18 cellular contexts compared by ENCODE assay signal in the genomic region with DNA sequence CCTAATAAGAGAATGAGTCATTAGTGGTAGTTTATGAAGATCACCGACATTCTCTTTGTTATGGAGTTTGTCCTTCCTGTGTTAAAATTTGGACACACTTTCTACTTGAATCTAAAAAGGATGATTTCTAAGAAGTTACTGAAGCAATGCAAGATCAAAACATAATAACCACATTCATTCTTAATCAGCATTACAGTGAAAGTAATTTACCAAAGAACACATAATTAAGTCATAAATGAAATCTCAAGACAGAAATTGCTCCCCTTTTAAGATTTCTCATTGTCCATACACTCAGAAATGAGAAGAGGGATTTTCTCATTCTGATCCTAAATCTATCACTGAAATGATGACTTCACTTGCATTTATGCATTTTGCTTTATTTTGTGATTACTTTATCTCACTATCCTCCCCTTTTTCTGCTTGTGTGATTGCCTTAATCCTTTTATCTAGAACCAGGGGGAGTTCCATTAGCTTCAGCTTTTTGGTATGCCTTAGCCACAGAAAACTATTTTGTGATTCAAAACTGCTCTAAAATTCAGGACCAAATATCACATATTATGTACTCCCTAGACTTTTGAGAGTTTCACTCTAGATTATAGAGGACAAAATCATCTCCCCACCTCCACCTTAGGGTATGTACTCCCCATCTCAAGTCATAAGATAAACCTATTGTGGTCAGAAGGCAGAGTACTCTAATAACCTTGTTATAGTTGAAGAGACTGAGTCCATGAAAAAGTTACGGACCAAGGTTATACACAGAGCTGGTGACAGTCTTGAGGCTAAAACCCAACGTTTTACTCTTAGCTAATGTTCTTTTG.
DNase-seq lines count a peak whose midpoint lies in the region; ATAC-seq and TF ChIP-seq lines count a peak whose summit lies in the region.
"Had no signal": no experiment of that assay in that cellular context is flagged by ENCODE, and none has a peak within 500 bp of the region (broad histone marks: within the 10 kb centered on the region; RNA-seq: fewer than 3 reads in every experiment).

No MANE protein-coding gene starts in this region.

- no peak for TF ChIP-seq EP300 in tibial nerve (IDR thresholded peaks at IDR 0.05)

- peaks cover 18% of the 10 kb centered on the region for H3K9me3 Mint-ChIP-seq in activated naive CD4-positive, alpha-beta T cell treated with anti-CD3 and anti-CD28 coated beads for 36 hours
- peaks cover 47% of the 10 kb centered on the region for H3K9me3 Mint-ChIP-seq in activated naive CD4-positive, alpha-beta T cell treated with anti-CD3 and anti-CD28 coated beads, Interleukin-2, amount 10 ng/mL, durations not matched to agents 7 days and 5 days
- H3K9me3 Mint-ChIP-seq in activated T-helper 1 cell treated with anti-CD3 and anti-CD28 coated beads, Interleukin-12 subunit alpha, Interleukin-12 subunit beta, Interleukin-2, Interleukin-4 antibody, amounts not matched to agents 30 ng/mL and 10 ng/mL and 1 ng/mL, durations not matched to agents 14 hours and 24 hours and 36 hours = peaks cover 29% of the 10 kb centered on the region

- no peak overlapping the region for H3K27ac ChIP-seq in tibial nerve

- no peaks in the 10 kb centered on the region for H3K9me3 ChIP-seq in tibial nerve

- no peak overlapping the region for H3K4me3 ChIP-seq in tibial nerve
- H3K4me3 ChIP-seq: K562 had no signal

- H3K27ac Mint-ChIP-seq in activated naive CD4-positive, alpha-beta T cell treated with anti-CD3 and anti-CD28 coated beads for 36 hours = peak overlapping the region; percentile 64
- no peak overlapping the region for H3K27ac Mint-ChIP-seq in activated naive CD4-positive, alpha-beta T cell treated with anti-CD3 and anti-CD28 coated beads, Interleukin-2, amount 10 ng/mL, durations not matched to agents 7 days and 5 days
- H3K27ac Mint-ChIP-seq in activated T-helper 1 cell treated with anti-CD3 and anti-CD28 coated beads, Interleukin-12 subunit alpha, Interleukin-12 subunit beta, Interleukin-2, Interleukin-4 antibody, amounts not matched to agents 30 ng/mL and 10 ng/mL and 1 ng/mL, durations not matched to agents 14 hours and 24 hours and 36 hours = peak overlapping the region; percentile 66
- H3K27ac Mint-ChIP-seq: B cell; CD8-positive, alpha-beta memory T cell had no signal

- TF ChIP-seq CTCF in tibial nerve (IDR thresholded peaks at IDR 0.05) = no peak

- H3K27me3 Mint-ChIP-seq in activated naive CD4-positive, alpha-beta T cell treated with anti-CD3 and anti-CD28 coated beads for 36 hours (ENCODE audit: low read depth) = no peaks in the 10 kb centered on the region
- H3K27me3 Mint-ChIP-seq in activated naive CD4-positive, alpha-beta T cell treated with anti-CD3 and anti-CD28 coated beads, Interleukin-2, amount 10 ng/mL, durations not matched to agents 7 days and 5 days = no peaks in the 10 kb centered on the region
- no peaks in the 10 kb centered on the region for H3K27me3 Mint-ChIP-seq in activated T-helper 1 cell treated with anti-CD3 and anti-CD28 coated beads, Interleukin-12 subunit alpha, Interleukin-12 subunit beta, Interleukin-2, Interleukin-4 antibody, amounts not matched to agents 30 ng/mL and 10 ng/mL and 1 ng/mL, durations not matched to agents 14 hours and 24 hours and 36 hours (ENCODE audit: insufficient read depth)

- peaks cover 63% of the 10 kb centered on the region for H3K4me1 Mint-ChIP-seq in activated naive CD4-positive, alpha-beta T cell treated with anti-CD3 and anti-CD28 coated beads for 36 hours (ENCODE audit: low read depth)
- peaks cover 53% of the 10 kb centered on the region for H3K4me1 Mint-ChIP-seq in activated naive CD4-positive, alpha-beta T cell treated with anti-CD3 and anti-CD28 coated beads, Interleukin-2, amount 10 ng/mL, durations not matched to agents 7 days and 5 days
- H3K4me1 Mint-ChIP-seq in activated T-helper 1 cell treated with anti-CD3 and anti-CD28 coated beads, Interleukin-12 subunit alpha, Interleukin-12 subunit beta, Interleukin-2, Interleukin-4 antibody, amounts not matched to agents 30 ng/mL and 10 ng/mL and 1 ng/mL, durations not matched to agents 14 hours and 24 hours and 36 hours (ENCODE audit: low read depth) = peaks cover 51% of the 10 kb centered on the region
- H3K4me1 Mint-ChIP-seq: B cell had no signal

- no peaks in the 10 kb centered on the region for H3K27me3 ChIP-seq in tibial nerve

- no peak for TF ChIP-seq POLR2A in tibial nerve (IDR thresholded peaks at IDR 0.05)

- peak; percentile 61 for ATAC-seq in stimulated activated naive CD8-positive, alpha-beta T cell treated with anti-CD3 and anti-CD28 coated beads, Interleukin-15, Interleukin-2, amounts not matched to agents 100 U/mL and 50 U/mL, for 24 hours
- ATAC-seq: K562 had no signal

- H3K4me1 ChIP-seq in tibial nerve = no peaks in the 10 kb centered on the region

- 59 to 70% methylated on average over 3 of the region's 3 CpGs for WGBS in tibial nerve, 2 donors

- CTCF ChIA-PET in activated naive CD4-positive, alpha-beta T cell treated with anti-CD3 and anti-CD28 coated beads for 36 hours (lab: Charles Lee) = interaction anchor here (1.2 to 1.4 kb wide), 2 partner anchors 10 to 12 kb away, joined by 4 to 9 read pairs; no protein-coding TSS in a partner anchor
- CTCF ChIA-PET in activated naive CD4-positive, alpha-beta T cell treated with anti-CD3 and anti-CD28 coated beads, Interleukin-2, amount 10 ng/mL, durations not matched to agents 7 days and 5 days (lab: Charles Lee) = no interaction called here

- H3K36me3 Mint-ChIP-seq in activated naive CD4-positive, alpha-beta T cell treated with anti-CD3 and anti-CD28 coated beads for 36 hours (ENCODE audit: low read depth) = peaks cover 41% of the 10 kb centered on the region
- H3K36me3 Mint-ChIP-seq in activated naive CD4-positive, alpha-beta T cell treated with anti-CD3 and anti-CD28 coated beads, Interleukin-2, amount 10 ng/mL, durations not matched to agents 7 days and 5 days = peaks cover 85% of the 10 kb centered on the region
- H3K36me3 Mint-ChIP-seq in activated T-helper 1 cell treated with anti-CD3 and anti-CD28 coated beads, Interleukin-12 subunit alpha, Interleukin-12 subunit beta, Interleukin-2, Interleukin-4 antibody, amounts not matched to agents 30 ng/mL and 10 ng/mL and 1 ng/mL, durations not matched to agents 14 hours and 24 hours and 36 hours (ENCODE audit: low read depth) = peaks cover 47% of the 10 kb centered on the region

- no peaks in the 10 kb centered on the region for H3K36me3 ChIP-seq in tibial nerve

- no peak for DNase-seq in activated naive CD4-positive, alpha-beta T cell treated with anti-CD3 and anti-CD28 coated beads for 36 hours
- DNase-seq in activated naive CD4-positive, alpha-beta T cell treated with anti-CD3 and anti-CD28 coated beads, Interleukin-2, amount 10 ng/mL, durations not matched to agents 7 days and 5 days = no peak
- no peak for DNase-seq in activated T-helper 1 cell treated with anti-CD3 and anti-CD28 coated beads, Interleukin-12 subunit alpha, Interleukin-12 subunit beta, Interleukin-2, Interleukin-4 antibody, amounts not matched to agents 30 ng/mL and 10 ng/mL and 1 ng/mL, durations not matched to agents 14 hours and 24 hours and 36 hours (ENCODE audit: low spot score)
- peak; percentile 22 for DNase-seq in astrocyte of the hippocampus (ENCODE audit: low read depth, low spot score)
- DNase-seq in stimulated activated naive CD8-positive, alpha-beta T cell treated with anti-CD3 and anti-CD28 coated beads, Interleukin-15, Interleukin-2, amounts not matched to agents 100 U/mL and 50 U/mL, for 24 hours = no peak
- DNase-seq in tibial nerve (ENCODE audit: low spot score in 2 of 2) = no peak
- no peak for DNase-seq in activated CD8-positive, alpha-beta memory T cell treated with anti-CD3 and anti-CD28 coated beads, Interleukin-2, amount 50 U/mL, for 48 hours
- no peak for DNase-seq in activated CD8-positive, alpha-beta memory T cell treated with anti-CD3 and anti-CD28 coated beads for 24 hours
- DNase-seq: CD8-positive, alpha-beta memory T cell; NCI-H1436 treated with DMSO at 0.1 percent for 48 hours; NCI-H2081 treated with DMSO at 0.1 percent for 48 hours; NCI-H2227 treated with DMSO at 0.1 percent for 48 hours; NCI-H526; NK-92 treated with Interleukin-12 subunit alpha and Interleukin-12 subunit beta, amount 100 ng/mL, for 24 hours; OCI-M1; RPMI8226 had no signal

- intact Hi-C loops in activated naive CD4-positive, alpha-beta T cell treated with anti-CD3 and anti-CD28 coated beads for 36 hours (cut with micrococcal nuclease) = loop anchor here (1.0 to 10.0 kb wide), 11 partner anchors 68 to 567 kb away; no protein-coding TSS in a partner anchor
- intact Hi-C loops in activated T-helper 1 cell treated with anti-CD3 and anti-CD28 coated beads, Interleukin-12 subunit alpha, Interleukin-12 subunit beta, Interleukin-2, Interleukin-4 antibody, amounts not matched to agents 30 ng/mL and 10 ng/mL and 1 ng/mL, durations not matched to agents 14 hours and 24 hours and 36 hours (cut with micrococcal nuclease) = loop anchor here (1.0 to 10.0 kb wide), 7 partner anchors 67 to 479 kb away; no protein-coding TSS in a partner anchor

- H3K4me3 Mint-ChIP-seq in activated naive CD4-positive, alpha-beta T cell treated with anti-CD3 and anti-CD28 coated beads for 36 hours = no peak overlapping the region
- no peak overlapping the region for H3K4me3 Mint-ChIP-seq in activated naive CD4-positive, alpha-beta T cell treated with anti-CD3 and anti-CD28 coated beads, Interleukin-2, amount 10 ng/mL, durations not matched to agents 7 days and 5 days
- H3K4me3 Mint-ChIP-seq in activated T-helper 1 cell treated with anti-CD3 and anti-CD28 coated beads, Interleukin-12 subunit alpha, Interleukin-12 subunit beta, Interleukin-2, Interleukin-4 antibody, amounts not matched to agents 30 ng/mL and 10 ng/mL and 1 ng/mL, durations not matched to agents 14 hours and 24 hours and 36 hours = no peak overlapping the region
- H3K4me3 Mint-ChIP-seq: B cell; CD8-positive, alpha-beta memory T cell had no signal
